ENCODE assay signal across 14 cellular contexts in genomic region chr11:70244698-70245097, GRCh38. TPM values are rescaled to one million over a fixed set of nuclear protein-coding genes. Genes with fewer than 3 reads are reported as not detected.
A peak's percentile ranks its signal among the peaks of the same experiment; 100 is the strongest.
DNase-seq lines count a peak whose midpoint lies in the region; ATAC-seq, FAIRE-seq and TF ChIP-seq lines count a peak whose summit lies in the region.
"Had no signal": no experiment of that assay in that cellular context is flagged by ENCODE, and none has a peak within 500 bp of the region (broad histone marks: within the 10 kb centered on the region; RNA-seq: fewer than 3 reads in every experiment).

No MANE protein-coding gene starts in this region.

- no peaks in the 10 kb centered on the region for H3K9me3 ChIP-seq in A549
- H3K9me3 ChIP-seq: transverse colon had no signal

- H3K27ac ChIP-seq in A549: peak overlapping the region; percentile 62 to 71; a peak in 5 of 6 replicates
- H3K27ac ChIP-seq: transverse colon had no signal

- no peak for FAIRE-seq in A549 (lab: Jason Lieb, UNC)
- FAIRE-seq: GM12891 had no signal

- no peak overlapping the region for H3K4me3 ChIP-seq in A549
- H3K4me3 ChIP-seq: lung, transverse colon had no signal

- POLR2A ChIA-PET in A549 (lab: Yijun Ruan, JAX): interaction anchor here (0.6 kb wide), 1 partner anchor 75 kb away, joined by 3 read pairs; no protein-coding TSS in a partner anchor

- no peak for TF ChIP-seq CTCF in A549 (IDR thresholded peaks at IDR 0.05)

- 0 out of 5 replicates have a peak, but pooled peaks of 1 of the 2 experiments have one; percentile 10 for TF ChIP-seq EP300 in A549 (IDR thresholded peaks at IDR 0.05)

- H3K4me2 ChIP-seq in A549: peak overlapping the region; percentile 52

- peaks cover 28% of the 10 kb centered on the region for H3K4me1 ChIP-seq in A549
- H3K4me1 ChIP-seq: transverse colon had no signal

- CTCF ChIA-PET in A549 (lab: Yijun Ruan, JAX): interaction anchor here (1.2 to 1.5 kb wide), 2 partner anchors 12 to 57 kb away, joined by 3 read pairs; no protein-coding TSS in a partner anchor

- ATAC-seq in A549 (peak; percentile 80 to 81), GM18517 (IDR thresholded peaks at IDR 0.05; ENCODE audit: unreplicated experiment) (no peak), GM21381 (IDR thresholded peaks at IDR 0.05; ENCODE audit: unreplicated experiment) (no peak), HG03460 (IDR thresholded peaks at IDR 0.05; ENCODE audit: unreplicated experiment) (no peak)

- no peak for TF ChIP-seq RAD21 in A549 (conservative IDR thresholded peaks at IDR 0.05 in 1 of 2, IDR thresholded peaks at IDR 0.05 in 1 of 2)

- DNase-seq in A549 (ENCODE audit: low read depth in 1 of 2, low spot score in 1 of 2): peak; percentile 64 to 70
- DNase-seq in HCEC 1CT: peak; percentile 65
- peak; percentile 93 for DNase-seq in astrocyte of the hippocampus (ENCODE audit: low read depth, low spot score)
- peak; percentile 67 for DNase-seq in kidney glomerular epithelial cell (lab: John Stamatoyannopoulos, UW)
- no peak for DNase-seq in DMS53 treated with DMSO at 0.1 percent for 48 hours (lab: John Stamatoyannopoulos, UW; ENCODE audit: unreplicated experiment)
- DNase-seq: activated CD4-positive, alpha-beta T cell treated with anti-CD3 and anti-CD28 coated beads, Interleukin-2, amount 50 U/mL, for 48 hours; hippocampal formation; nucleus accumbens; transverse colon had no signal

- 24% methylated on average over 7 of the region's 7 CpGs for WGBS in A549 (ENCODE audit: missing lambda C conversion rate)

- no peak for TF ChIP-seq POLR2A in A549 (IDR thresholded peaks at IDR 0.05; ENCODE audit: low read length)

TF ChIP-seq in A549, 52 proteins besides CTCF, POLR2A, EP300 and RAD21:
- TF ChIP-seq FOSL2 (IDR thresholded peaks at IDR 0.05) (no peak), FOSL2 (CRISPR knock-in tag; IDR thresholded peaks at IDR 0.05) (peak; percentile 20), CBX2 (IDR thresholded peaks at IDR 0.05; ENCODE audit: borderline replicate concordance, low read depth) (no peak), CEBPB (IDR thresholded peaks at IDR 0.05) (peak in 1 of 2 experiments; percentile 30; a peak in 1 of 4 replicates), GATA3 (IDR thresholded peaks at IDR 0.05; ENCODE audit: borderline replicate concordance) (peak; percentile 55; the same call in 1 of the 2 replicates), HOXB5 (CRISPR knock-in tag; IDR thresholded peaks at IDR 0.05) (no peak), HOXA7 (CRISPR knock-in tag; IDR thresholded peaks at IDR 0.05) (no peak), JUNB (IDR thresholded peaks at IDR 0.05) (peak; percentile 40; the same call in 1 of the 2 replicates), NFE2L2 (conservative IDR thresholded peaks at IDR 0.05; ENCODE audit: low read length) (no peak), RNF2 (IDR thresholded peaks at IDR 0.05; ENCODE audit: borderline replicate concordance, low read depth) (no peak)
- TF ChIP-seq, protein P1, sequence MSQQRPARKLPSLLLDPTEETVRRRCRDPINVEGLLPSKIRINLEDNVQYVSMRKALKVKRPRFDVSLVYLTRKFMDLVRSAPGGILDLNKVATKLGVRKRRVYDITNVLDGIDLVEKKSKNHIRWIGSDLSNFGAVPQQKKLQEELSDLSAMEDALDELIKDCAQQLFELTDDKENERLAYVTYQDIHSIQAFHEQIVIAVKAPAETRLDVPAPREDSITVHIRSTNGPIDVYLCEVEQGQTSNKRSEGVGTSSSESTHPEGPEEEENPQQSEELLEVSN (IDR thresholded peaks at IDR 0.05; ENCODE audit: borderline replicate concordance, low read depth): peak; percentile 80
- TF ChIP-seq, protein P2, sequence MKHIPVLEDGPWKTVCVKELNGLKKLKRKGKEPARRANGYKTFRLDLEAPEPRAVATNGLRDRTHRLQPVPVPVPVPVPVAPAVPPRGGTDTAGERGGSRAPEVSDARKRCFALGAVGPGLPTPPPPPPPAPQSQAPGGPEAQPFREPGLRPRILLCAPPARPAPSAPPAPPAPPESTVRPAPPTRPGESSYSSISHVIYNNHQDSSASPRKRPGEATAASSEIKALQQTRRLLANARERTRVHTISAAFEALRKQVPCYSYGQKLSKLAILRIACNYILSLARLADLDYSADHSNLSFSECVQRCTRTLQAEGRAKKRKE (CRISPR knock-in tag; IDR thresholded peaks at IDR 0.05; ENCODE audit: low read depth): no peak
- TF ChIP-seq, protein P3, sequence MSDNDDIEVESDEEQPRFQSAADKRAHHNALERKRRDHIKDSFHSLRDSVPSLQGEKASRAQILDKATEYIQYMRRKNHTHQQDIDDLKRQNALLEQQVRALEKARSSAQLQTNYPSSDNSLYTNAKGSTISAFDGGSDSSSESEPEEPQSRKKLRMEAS (IDR thresholded peaks at IDR 0.05): peak; percentile 79

RNA-seq across cellular contexts. Expression of gene PPFIA1, which starts 25.8 kb away (rescaled TPM):
- polyA plus RNA-seq in A549 (2011; rRNA removed) (38.6 and 45.6 TPM in 2 replicates), A549 (2017; fragmentation: RNase III; extraction: RNeasy Plus Mini Kit Qiagen cat#74134 plus additional on column Dnase treatment) (23.3 to 24.8 TPM (median 23.8 TPM) in 3 replicates)
- polyA plus RNA-seq in A549 (2012; cell fraction: cytosol; rRNA removed): 44.4 and 46.8 TPM in 2 replicates
- polyA plus RNA-seq in A549 (2012; cell fraction: nucleus; rRNA removed): 50.6 and 64.1 TPM in 2 replicates
- polyA minus RNA-seq in A549 (2011; rRNA and poly(A)+ RNA removed): 123 TPM in 2 replicates

RNA-seq across cellular contexts. Expression of gene FADD, which starts 41.6 kb away (rescaled TPM):
- polyA plus RNA-seq in A549 (2011; rRNA removed): 30.2 and 34.7 TPM in 2 replicates
- 28.2 and 38.1 TPM in 2 replicates for polyA plus RNA-seq in A549 (2012; cell fraction: cytosol; rRNA removed)
- polyA plus RNA-seq in A549 (2012; cell fraction: nucleus; rRNA removed): 29.5 and 29.7 TPM in 2 replicates
- 54.4 to 64.9 TPM (median 59.1 TPM) in 3 replicates for polyA plus RNA-seq in A549 (2017; fragmentation: RNase III; extraction: RNeasy Plus Mini Kit Qiagen cat#74134 plus additional on column Dnase treatment)
- 35.3 and 37.0 TPM in 2 replicates for polyA minus RNA-seq in A549 (2011; rRNA and poly(A)+ RNA removed)

Comparison
In these comparisons a context has a peak if more than half of its experiments do, and no peak if none do; other contexts are left out.
1. ATAC-seq: peak in A549 (2 of 2); none in GM18517 (single experiment), GM21381 (single experiment) and HG03460 (single experiment).